In genomic region chr4:153249199-153250154, GRCh38 we compare ENCODE assay signal across 1 cellular context.
TF ChIP-seq lines count a peak whose summit lies in the region.

No MANE protein-coding gene starts in this region.

TF ChIP-seq in GM12878, 131 proteins besides CTCF, POLR2A, EP300 and RAD21 (continued from another document):
- peak; percentile 63 for TF ChIP-seq RELB (IDR thresholded peaks at IDR 0.05; ENCODE audit: low read depth)
- no peak for TF ChIP-seq ASH2L (IDR thresholded peaks at IDR 0.05; ENCODE audit: borderline replicate concordance, low read depth)
- TF ChIP-seq SMC3 (IDR thresholded peaks at IDR 0.05; ENCODE audit: borderline replicate concordance, low read length): peak; percentile 15; the same call in 1 of the 2 replicates
- peak; percentile 13 to 38; a peak in 1 of 4 replicates for TF ChIP-seq IKZF2 (IDR thresholded peaks at IDR 0.05)
- TF ChIP-seq BHLHE40 (IDR thresholded peaks at IDR 0.05; ENCODE audit: borderline replicate concordance in 1 of 2, low read depth in 2 of 2, low read length in 1 of 2): peak; percentile 27 to 77; a peak in 2 of 4 replicates
- TF ChIP-seq IKZF1 (conservative IDR thresholded peaks at IDR 0.05): peak; percentile 49
- peak; percentile 75; the same call in 1 of the 2 replicates for TF ChIP-seq MLLT1 (IDR thresholded peaks at IDR 0.05)
- 0 out of 2 replicates have a peak, but pooled peaks have one; percentile 10 for TF ChIP-seq NR2F1 (conservative IDR thresholded peaks at IDR 0.05)
- peak; percentile 87 for TF ChIP-seq MXI1 (IDR thresholded peaks at IDR 0.05; ENCODE audit: low read depth, low read length)
- peak; percentile 37 for TF ChIP-seq SP1 (IDR thresholded peaks at IDR 0.05; ENCODE audit: low read depth, low read length)
- TF ChIP-seq NRF1 (conservative IDR thresholded peaks at IDR 0.05; ENCODE audit: low read depth, low read length): 0 out of 2 replicates have a peak, but pooled peaks have one; percentile 7
- no peak for TF ChIP-seq TAF1 (IDR thresholded peaks at IDR 0.05; ENCODE audit: borderline replicate concordance, low read depth, low read length)
- no peak for TF ChIP-seq CEBPB (IDR thresholded peaks at IDR 0.05; ENCODE audit: borderline replicate concordance in 1 of 2, low read depth in 2 of 2, low read length in 2 of 2)
- 0 out of 2 replicates have a peak, but pooled peaks have one; percentile 33 for TF ChIP-seq DPF2 (IDR thresholded peaks at IDR 0.05)
